Comparison of ENCODE assay signal across 1 cellular context in the genomic region with DNA sequence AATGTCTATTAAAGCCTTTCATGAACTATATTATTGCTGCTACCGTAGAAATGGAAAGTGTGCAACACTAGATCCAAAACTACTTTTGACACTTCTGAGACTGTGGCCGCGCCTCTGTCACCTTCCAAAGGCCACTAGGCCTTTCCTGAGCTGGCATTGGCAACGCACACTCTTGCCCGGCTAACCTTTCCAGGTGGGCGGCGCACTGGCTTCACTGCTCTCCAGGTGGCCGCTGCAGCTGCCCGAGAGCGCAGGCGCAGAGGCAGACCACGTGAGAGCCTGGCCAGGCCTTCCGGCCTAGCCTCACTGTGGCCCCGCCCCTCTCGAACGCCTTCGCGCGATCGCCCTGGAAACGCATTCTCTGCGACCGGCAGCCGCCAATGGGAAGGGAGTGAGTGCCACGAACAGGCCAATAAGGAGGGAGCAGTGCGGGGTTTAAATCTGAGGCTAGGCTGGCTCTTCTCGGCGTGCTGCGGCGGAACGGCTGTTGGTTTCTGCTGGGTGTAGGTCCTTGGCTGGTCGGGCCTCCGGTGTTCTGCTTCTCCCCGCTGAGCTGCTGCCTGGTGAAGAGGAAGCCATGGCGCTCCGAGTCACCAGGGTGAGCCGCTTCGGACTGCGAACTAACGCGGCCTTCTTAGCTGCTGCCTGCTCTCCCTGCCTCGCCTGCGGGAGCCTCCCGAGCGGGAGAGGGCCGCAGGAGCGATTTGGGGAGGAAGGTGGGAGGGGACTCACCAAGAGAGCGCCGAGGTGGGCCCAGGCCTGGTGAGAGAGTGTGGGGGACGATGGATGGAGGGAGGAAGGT.
TF ChIP-seq lines count a peak whose summit lies in the region.

A gene (plus strand): TSS at position 465 of the 802 bp plus-strand sequence. CDS start 113 bp downstream, at position 578.

TF ChIP-seq in HepG2, 621 proteins besides CTCF, POLR2A, EP300 and RAD21 (continued from another document and continues in another):
- TF ChIP-seq, protein P1, sequence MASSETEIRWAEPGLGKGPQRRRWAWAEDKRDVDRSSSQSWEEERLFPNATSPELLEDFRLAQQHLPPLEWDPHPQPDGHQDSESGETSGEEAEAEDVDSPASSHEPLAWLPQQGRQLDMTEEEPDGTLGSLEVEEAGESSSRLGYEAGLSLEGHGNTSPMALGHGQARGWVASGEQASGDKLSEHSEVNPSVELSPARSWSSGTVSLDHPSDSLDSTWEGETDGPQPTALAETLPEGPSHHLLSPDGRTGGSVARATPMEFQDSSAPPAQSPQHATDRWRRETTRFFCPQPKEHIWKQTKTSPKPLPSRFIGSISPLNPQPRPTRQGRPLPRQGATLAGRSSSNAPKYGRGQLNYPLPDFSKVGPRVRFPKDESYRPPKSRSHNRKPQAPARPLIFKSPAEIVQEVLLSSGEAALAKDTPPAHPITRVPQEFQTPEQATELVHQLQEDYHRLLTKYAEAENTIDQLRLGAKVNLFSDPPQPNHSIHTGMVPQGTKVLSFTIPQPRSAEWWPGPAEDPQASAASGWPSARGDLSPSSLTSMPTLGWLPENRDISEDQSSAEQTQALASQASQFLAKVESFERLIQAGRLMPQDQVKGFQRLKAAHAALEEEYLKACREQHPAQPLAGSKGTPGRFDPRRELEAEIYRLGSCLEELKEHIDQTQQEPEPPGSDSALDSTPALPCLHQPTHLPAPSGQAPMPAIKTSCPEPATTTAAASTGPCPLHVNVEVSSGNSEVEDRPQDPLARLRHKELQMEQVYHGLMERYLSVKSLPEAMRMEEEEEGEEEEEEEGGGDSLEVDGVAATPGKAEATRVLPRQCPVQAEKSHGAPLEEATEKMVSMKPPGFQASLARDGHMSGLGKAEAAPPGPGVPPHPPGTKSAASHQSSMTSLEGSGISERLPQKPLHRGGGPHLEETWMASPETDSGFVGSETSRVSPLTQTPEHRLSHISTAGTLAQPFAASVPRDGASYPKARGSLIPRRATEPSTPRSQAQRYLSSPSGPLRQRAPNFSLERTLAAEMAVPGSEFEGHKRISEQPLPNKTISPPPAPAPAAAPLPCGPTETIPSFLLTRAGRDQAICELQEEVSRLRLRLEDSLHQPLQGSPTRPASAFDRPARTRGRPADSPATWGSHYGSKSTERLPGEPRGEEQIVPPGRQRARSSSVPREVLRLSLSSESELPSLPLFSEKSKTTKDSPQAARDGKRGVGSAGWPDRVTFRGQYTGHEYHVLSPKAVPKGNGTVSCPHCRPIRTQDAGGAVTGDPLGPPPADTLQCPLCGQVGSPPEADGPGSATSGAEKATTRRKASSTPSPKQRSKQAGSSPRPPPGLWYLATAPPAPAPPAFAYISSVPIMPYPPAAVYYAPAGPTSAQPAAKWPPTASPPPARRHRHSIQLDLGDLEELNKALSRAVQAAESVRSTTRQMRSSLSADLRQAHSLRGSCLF (CRISPR knock-in tag; IDR thresholded peaks at IDR 0.05; ENCODE audit: borderline replicate concordance) = no peak
- TF ChIP-seq SKI (IDR thresholded peaks at IDR 0.05; ENCODE audit: partially characterized antibody) (no peak), HDAC2 (CRISPR knock-in tag; IDR thresholded peaks at IDR 0.05) (peak; percentile 54; the same call in 1 of the 2 replicates), RFXANK (CRISPR knock-in tag; IDR thresholded peaks at IDR 0.05) (0 out of 2 replicates have a peak, but pooled peaks have one; percentile 60), TBL1XR1 (IDR thresholded peaks at IDR 0.05; ENCODE audit: borderline replicate concordance, low read length, partially characterized antibody) (no peak), RFX3 (CRISPR knock-in tag; IDR thresholded peaks at IDR 0.05) (peak; percentile 87), RFX1 (IDR thresholded peaks at IDR 0.05) (peak; percentile 89), CEBPG (CRISPR knock-in tag; IDR thresholded peaks at IDR 0.05) (peak; percentile 44; the same call in 1 of the 2 replicates), ZNF292 (CRISPR knock-in tag; IDR thresholded peaks at IDR 0.05; ENCODE audit: borderline replicate concordance, low read depth) (peak; percentile 88), SOX5 (CRISPR knock-in tag; IDR thresholded peaks at IDR 0.05; ENCODE audit: borderline replicate concordance) (peak; percentile 11; the same call in 1 of the 2 replicates), TBX3 (IDR thresholded peaks at IDR 0.05; ENCODE audit: borderline replicate concordance) (no peak), MTA1 (CRISPR knock-in tag; IDR thresholded peaks at IDR 0.05; ENCODE audit: borderline replicate concordance) (peak; percentile 42; the same call in 1 of the 2 replicates), RFXAP (CRISPR knock-in tag; IDR thresholded peaks at IDR 0.05; ENCODE audit: borderline replicate concordance) (peak; percentile 85; the same call in 1 of the 2 replicates), ZNF33A (CRISPR knock-in tag; IDR thresholded peaks at IDR 0.05; ENCODE audit: borderline replicate concordance) (no peak), ZNF629 (CRISPR knock-in tag; conservative IDR thresholded peaks at IDR 0.05) (0 out of 2 replicates have a peak, but pooled peaks have one; percentile 5), ZNF619 (CRISPR knock-in tag; IDR thresholded peaks at IDR 0.05) (peak; percentile 83; the same call in 1 of the 2 replicates), ZNF780A (CRISPR knock-in tag; IDR thresholded peaks at IDR 0.05) (0 out of 2 replicates have a peak, but pooled peaks have one; percentile 25), ZNF124 (CRISPR knock-in tag; IDR thresholded peaks at IDR 0.05) (peak; percentile 34; the same call in 1 of the 2 replicates), ZNF138 (CRISPR knock-in tag; IDR thresholded peaks at IDR 0.05; ENCODE audit: low read depth) (no peak), SP4 (CRISPR knock-in tag; IDR thresholded peaks at IDR 0.05) (peak; percentile 89), DNMT3B (CRISPR knock-in tag; conservative IDR thresholded peaks at IDR 0.05) (no peak), MIXL1 (CRISPR knock-in tag; IDR thresholded peaks at IDR 0.05) (peak; percentile 30; the same call in 1 of the 2 replicates), ETV6 (CRISPR knock-in tag; conservative IDR thresholded peaks at IDR 0.05) (no peak; the same call in none of the 2 replicates), XBP1 (CRISPR knock-in tag; IDR thresholded peaks at IDR 0.05) (no peak), ARNT2 (CRISPR knock-in tag; IDR thresholded peaks at IDR 0.05; ENCODE audit: low read depth) (peak; percentile 75), ZFP36L1 (CRISPR knock-in tag; IDR thresholded peaks at IDR 0.05) (peak; percentile 95), RFX5 (IDR thresholded peaks at IDR 0.05; ENCODE audit: low read depth, low read length) (peak; percentile 88), PRPF4 (IDR thresholded peaks at IDR 0.05; ENCODE audit: low read depth, low read length, poor library complexity, severe bottlenecking) (no peak), ZNF3 (CRISPR knock-in tag; IDR thresholded peaks at IDR 0.05) (no peak), ZNF543 (CRISPR knock-in tag; IDR thresholded peaks at IDR 0.05) (no peak), ZNF605 (CRISPR knock-in tag; IDR thresholded peaks at IDR 0.05) (peak; percentile 90), ZFX (CRISPR knock-in tag; IDR thresholded peaks at IDR 0.05; ENCODE audit: low read depth) (peak; percentile 97), FOXM1 (CRISPR knock-in tag; IDR thresholded peaks at IDR 0.05) (peak; percentile 100)
- TF ChIP-seq, protein P2, sequence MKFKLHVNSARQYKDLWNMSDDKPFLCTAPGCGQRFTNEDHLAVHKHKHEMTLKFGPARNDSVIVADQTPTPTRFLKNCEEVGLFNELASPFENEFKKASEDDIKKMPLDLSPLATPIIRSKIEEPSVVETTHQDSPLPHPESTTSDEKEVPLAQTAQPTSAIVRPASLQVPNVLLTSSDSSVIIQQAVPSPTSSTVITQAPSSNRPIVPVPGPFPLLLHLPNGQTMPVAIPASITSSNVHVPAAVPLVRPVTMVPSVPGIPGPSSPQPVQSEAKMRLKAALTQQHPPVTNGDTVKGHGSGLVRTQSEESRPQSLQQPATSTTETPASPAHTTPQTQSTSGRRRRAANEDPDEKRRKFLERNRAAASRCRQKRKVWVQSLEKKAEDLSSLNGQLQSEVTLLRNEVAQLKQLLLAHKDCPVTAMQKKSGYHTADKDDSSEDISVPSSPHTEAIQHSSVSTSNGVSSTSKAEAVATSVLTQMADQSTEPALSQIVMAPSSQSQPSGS (CRISPR knock-in tag; IDR thresholded peaks at IDR 0.05) = peak; percentile 70; the same call in 1 of the 2 replicates
- TF ChIP-seq, protein P3, sequence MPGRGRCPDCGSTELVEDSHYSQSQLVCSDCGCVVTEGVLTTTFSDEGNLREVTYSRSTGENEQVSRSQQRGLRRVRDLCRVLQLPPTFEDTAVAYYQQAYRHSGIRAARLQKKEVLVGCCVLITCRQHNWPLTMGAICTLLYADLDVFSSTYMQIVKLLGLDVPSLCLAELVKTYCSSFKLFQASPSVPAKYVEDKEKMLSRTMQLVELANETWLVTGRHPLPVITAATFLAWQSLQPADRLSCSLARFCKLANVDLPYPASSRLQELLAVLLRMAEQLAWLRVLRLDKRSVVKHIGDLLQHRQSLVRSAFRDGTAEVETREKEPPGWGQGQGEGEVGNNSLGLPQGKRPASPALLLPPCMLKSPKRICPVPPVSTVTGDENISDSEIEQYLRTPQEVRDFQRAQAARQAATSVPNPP (CRISPR knock-in tag; IDR thresholded peaks at IDR 0.05) = no peak
- TF ChIP-seq, protein P4, sequence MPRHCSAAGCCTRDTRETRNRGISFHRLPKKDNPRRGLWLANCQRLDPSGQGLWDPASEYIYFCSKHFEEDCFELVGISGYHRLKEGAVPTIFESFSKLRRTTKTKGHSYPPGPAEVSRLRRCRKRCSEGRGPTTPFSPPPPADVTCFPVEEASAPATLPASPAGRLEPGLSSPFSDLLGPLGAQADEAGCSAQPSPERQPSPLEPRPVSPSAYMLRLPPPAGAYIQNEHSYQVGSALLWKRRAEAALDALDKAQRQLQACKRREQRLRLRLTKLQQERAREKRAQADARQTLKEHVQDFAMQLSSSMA (CRISPR knock-in tag; IDR thresholded peaks at IDR 0.05) = no peak
- TF ChIP-seq, protein P5, sequence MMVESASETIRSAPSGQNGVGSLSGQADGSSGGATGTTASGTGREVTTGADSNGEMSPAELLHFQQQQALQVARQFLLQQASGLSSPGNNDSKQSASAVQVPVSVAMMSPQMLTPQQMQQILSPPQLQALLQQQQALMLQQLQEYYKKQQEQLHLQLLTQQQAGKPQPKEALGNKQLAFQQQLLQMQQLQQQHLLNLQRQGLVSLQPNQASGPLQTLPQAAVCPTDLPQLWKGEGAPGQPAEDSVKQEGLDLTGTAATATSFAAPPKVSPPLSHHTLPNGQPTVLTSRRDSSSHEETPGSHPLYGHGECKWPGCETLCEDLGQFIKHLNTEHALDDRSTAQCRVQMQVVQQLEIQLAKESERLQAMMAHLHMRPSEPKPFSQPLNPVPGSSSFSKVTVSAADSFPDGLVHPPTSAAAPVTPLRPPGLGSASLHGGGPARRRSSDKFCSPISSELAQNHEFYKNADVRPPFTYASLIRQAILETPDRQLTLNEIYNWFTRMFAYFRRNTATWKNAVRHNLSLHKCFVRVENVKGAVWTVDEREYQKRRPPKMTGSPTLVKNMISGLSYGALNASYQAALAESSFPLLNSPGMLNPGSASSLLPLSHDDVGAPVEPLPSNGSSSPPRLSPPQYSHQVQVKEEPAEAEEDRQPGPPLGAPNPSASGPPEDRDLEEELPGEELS (CRISPR knock-in tag; IDR thresholded peaks at IDR 0.05) = no peak
- TF ChIP-seq, protein P6, sequence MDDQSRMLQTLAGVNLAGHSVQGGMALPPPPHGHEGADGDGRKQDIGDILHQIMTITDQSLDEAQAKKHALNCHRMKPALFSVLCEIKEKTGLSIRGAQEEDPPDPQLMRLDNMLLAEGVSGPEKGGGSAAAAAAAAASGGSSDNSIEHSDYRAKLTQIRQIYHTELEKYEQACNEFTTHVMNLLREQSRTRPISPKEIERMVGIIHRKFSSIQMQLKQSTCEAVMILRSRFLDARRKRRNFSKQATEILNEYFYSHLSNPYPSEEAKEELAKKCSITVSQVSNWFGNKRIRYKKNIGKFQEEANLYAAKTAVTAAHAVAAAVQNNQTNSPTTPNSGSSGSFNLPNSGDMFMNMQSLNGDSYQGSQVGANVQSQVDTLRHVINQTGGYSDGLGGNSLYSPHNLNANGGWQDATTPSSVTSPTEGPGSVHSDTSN (CRISPR knock-in tag; IDR thresholded peaks at IDR 0.05; ENCODE audit: borderline replicate concordance) = no peak
- TF ChIP-seq, protein P7, sequence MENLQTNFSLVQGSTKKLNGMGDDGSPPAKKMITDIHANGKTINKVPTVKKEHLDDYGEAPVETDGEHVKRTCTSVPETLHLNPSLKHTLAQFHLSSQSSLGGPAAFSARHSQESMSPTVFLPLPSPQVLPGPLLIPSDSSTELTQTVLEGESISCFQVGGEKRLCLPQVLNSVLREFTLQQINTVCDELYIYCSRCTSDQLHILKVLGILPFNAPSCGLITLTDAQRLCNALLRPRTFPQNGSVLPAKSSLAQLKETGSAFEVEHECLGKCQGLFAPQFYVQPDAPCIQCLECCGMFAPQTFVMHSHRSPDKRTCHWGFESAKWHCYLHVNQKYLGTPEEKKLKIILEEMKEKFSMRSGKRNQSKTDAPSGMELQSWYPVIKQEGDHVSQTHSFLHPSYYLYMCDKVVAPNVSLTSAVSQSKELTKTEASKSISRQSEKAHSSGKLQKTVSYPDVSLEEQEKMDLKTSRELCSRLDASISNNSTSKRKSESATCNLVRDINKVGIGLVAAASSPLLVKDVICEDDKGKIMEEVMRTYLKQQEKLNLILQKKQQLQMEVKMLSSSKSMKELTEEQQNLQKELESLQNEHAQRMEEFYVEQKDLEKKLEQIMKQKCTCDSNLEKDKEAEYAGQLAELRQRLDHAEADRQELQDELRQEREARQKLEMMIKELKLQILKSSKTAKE (CRISPR knock-in tag; IDR thresholded peaks at IDR 0.05; ENCODE audit: borderline replicate concordance) = 0 out of 2 replicates have a peak, but pooled peaks have one; percentile 33
- TF ChIP-seq, protein P8, sequence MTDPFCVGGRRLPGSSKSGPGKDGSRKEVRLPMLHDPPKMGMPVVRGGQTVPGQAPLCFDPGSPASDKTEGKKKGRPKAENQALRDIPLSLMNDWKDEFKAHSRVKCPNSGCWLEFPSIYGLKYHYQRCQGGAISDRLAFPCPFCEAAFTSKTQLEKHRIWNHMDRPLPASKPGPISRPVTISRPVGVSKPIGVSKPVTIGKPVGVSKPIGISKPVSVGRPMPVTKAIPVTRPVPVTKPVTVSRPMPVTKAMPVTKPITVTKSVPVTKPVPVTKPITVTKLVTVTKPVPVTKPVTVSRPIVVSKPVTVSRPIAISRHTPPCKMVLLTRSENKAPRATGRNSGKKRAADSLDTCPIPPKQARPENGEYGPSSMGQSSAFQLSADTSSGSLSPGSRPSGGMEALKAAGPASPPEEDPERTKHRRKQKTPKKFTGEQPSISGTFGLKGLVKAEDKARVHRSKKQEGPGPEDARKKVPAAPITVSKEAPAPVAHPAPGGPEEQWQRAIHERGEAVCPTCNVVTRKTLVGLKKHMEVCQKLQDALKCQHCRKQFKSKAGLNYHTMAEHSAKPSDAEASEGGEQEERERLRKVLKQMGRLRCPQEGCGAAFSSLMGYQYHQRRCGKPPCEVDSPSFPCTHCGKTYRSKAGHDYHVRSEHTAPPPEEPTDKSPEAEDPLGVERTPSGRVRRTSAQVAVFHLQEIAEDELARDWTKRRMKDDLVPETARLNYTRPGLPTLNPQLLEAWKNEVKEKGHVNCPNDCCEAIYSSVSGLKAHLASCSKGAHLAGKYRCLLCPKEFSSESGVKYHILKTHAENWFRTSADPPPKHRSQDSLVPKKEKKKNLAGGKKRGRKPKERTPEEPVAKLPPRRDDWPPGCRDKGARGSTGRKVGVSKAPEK (CRISPR knock-in tag; IDR thresholded peaks at IDR 0.05; ENCODE audit: borderline replicate concordance) = no peak
- TF ChIP-seq, protein P9, sequence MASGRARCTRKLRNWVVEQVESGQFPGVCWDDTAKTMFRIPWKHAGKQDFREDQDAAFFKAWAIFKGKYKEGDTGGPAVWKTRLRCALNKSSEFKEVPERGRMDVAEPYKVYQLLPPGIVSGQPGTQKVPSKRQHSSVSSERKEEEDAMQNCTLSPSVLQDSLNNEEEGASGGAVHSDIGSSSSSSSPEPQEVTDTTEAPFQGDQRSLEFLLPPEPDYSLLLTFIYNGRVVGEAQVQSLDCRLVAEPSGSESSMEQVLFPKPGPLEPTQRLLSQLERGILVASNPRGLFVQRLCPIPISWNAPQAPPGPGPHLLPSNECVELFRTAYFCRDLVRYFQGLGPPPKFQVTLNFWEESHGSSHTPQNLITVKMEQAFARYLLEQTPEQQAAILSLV (CRISPR knock-in tag; IDR thresholded peaks at IDR 0.05; ENCODE audit: borderline replicate concordance) = no peak
